ENCODE assay signal across 8 cellular contexts in the genomic region with DNA sequence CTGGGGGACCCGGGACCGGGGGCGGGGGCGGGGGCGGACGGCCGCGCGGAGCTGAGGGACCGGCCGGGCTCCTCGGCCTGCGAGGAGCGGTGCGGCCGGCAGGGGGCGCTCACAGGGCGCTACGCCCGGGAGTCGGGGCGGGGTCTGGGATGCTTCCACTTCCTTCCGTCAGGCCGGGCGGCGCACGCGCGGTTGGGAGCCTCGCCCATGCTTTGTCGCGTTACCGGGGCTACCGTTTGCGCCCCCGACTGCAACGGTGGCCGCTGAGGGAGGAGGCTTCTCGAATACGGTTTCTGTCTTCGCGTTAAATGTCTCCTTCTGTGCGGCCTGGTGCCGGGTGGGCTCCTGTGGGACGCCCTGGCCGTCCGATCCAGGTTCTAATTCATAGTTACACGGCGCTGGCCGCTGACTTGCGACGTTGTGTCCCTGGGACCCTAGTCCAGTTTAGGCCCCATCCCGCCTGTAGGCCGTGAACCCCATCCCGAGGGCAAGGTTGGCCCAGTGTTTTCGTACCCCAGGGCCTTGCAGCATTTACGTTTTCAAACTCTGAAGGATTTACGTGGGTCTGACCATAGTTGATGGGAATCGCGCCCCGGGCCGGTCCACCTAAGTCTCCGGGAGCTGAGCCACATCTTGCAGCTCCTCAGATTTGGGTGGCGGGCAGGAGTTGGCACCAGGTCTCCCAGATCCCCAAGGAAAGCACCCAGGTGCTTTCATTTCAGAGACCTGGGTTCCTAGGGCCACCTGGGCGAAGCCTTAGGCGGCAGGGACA. TPM values are rescaled to one million over a fixed set of nuclear protein-coding genes. Genes with fewer than 3 reads are reported as not detected.
DNase-seq lines count a peak whose midpoint lies in the region; ATAC-seq, FAIRE-seq and TF ChIP-seq lines count a peak whose summit lies in the region.

No MANE protein-coding gene starts in this region.

- DNase-seq in A549 (ENCODE audit: low read depth in 1 of 2, low spot score in 1 of 2) = peak; percentile 70 to 89
- peak; percentile 90 for DNase-seq in NCI-H345 (lab: John Stamatoyannopoulos, UW)
- DNase-seq in activated CD4-positive, alpha-beta T cell treated with anti-CD3 and anti-CD28 coated beads for 1 hour = peak; percentile 84
- DNase-seq in cerebellar cortex (ENCODE audit: low spot score) = peak; percentile 71
- peak; percentile 63 for DNase-seq in kidney glomerular epithelial cell (lab: John Stamatoyannopoulos, UW)
- DNase-seq in stimulated activated CD4-positive, alpha-beta T cell treated with anti-CD3 and anti-CD28 coated beads, Interleukin-15, amount 100 ng/mL, for 24 hours = peak; percentile 89

- POLR2A ChIA-PET in A549 (lab: Yijun Ruan, JAX) = no interaction called here

- peaks cover 13% of the 10 kb centered on the region for H3K4me1 ChIP-seq in A549

- peak; percentile 78 for TF ChIP-seq CTCF in A549 (IDR thresholded peaks at IDR 0.05)

- FAIRE-seq in A549 (lab: Jason Lieb, UNC) = peak; percentile 86

- H3K4me3 ChIP-seq in A549 = peak overlapping the region; percentile 84

- H3K4me2 ChIP-seq in A549 = peak overlapping the region; percentile 88

- peak overlapping the region; percentile 94 for H3K27ac ChIP-seq in A549

- TF ChIP-seq POLR2A in A549 (IDR thresholded peaks at IDR 0.05; ENCODE audit: low read length) (peak; percentile 54), GM18526 (IDR thresholded peaks at IDR 0.05; ENCODE audit: extremely low read depth, insufficient read length) (peak; percentile 43)

- TF ChIP-seq RAD21 in A549 (conservative IDR thresholded peaks at IDR 0.05 in 1 of 2, IDR thresholded peaks at IDR 0.05 in 1 of 2) = peak in 1 of 2 experiments; percentile 29; a peak in 1 of 5 replicates

- CTCF ChIA-PET in A549 (lab: Yijun Ruan, JAX) = interaction anchor here (0.8 to 4.7 kb wide), 7 partner anchors 7 to 1028 kb away, joined by 3 to 35 read pairs (median 4); no protein-coding TSS in a partner anchor

- H3K9me3 ChIP-seq in A549 = no peaks in the 10 kb centered on the region

- peak; percentile 67 to 80 for ATAC-seq in A549
- peak; percentile 35 for ATAC-seq in HG03095 (IDR thresholded peaks at IDR 0.05; ENCODE audit: unreplicated experiment)

- TF ChIP-seq EP300 in A549 (IDR thresholded peaks at IDR 0.05) = no peak

- 0% methylated on average over 13 of the region's 66 CpGs for WGBS in A549 (ENCODE audit: missing lambda C conversion rate)

TF ChIP-seq in A549, 52 proteins besides CTCF, POLR2A, EP300 and RAD21:
- TF ChIP-seq RARB (CRISPR knock-in tag; IDR thresholded peaks at IDR 0.05) (no peak), SMC3 (IDR thresholded peaks at IDR 0.05) (peak; percentile 26; the same call in 1 of the 3 replicates), EHMT2 (IDR thresholded peaks at IDR 0.05; ENCODE audit: low read depth) (no peak), JUN (IDR thresholded peaks at IDR 0.05) (peak in 1 of 2 experiments; percentile 14; a peak in 1 of 5 replicates), ZSCAN20 (CRISPR knock-in tag; IDR thresholded peaks at IDR 0.05) (no peak), PHF8 (IDR thresholded peaks at IDR 0.05; ENCODE audit: borderline replicate concordance, low read depth) (peak; percentile 63), PBX3 (IDR thresholded peaks at IDR 0.05) (no peak), MYC (IDR thresholded peaks at IDR 0.05; ENCODE audit: borderline replicate concordance, low read length) (no peak), MAX (IDR thresholded peaks at IDR 0.05) (peak; percentile 41; the same call in 1 of the 2 replicates)

RNA-seq across cellular contexts. Expression of gene MSL3, which starts 0.5 kb away (rescaled TPM):
- polyA plus RNA-seq in A549 (2011; rRNA removed) (46.9 and 51.7 TPM in 2 replicates), A549 (2017; fragmentation: RNase III; extraction: RNeasy Plus Mini Kit Qiagen cat#74134 plus additional on column Dnase treatment) (32.3 to 36.4 TPM (median 32.4 TPM) in 3 replicates)
- polyA plus RNA-seq in A549 (2012; cell fraction: cytosol; rRNA removed) = 24.0 and 25.8 TPM in 2 replicates
- polyA plus RNA-seq in A549 (2012; cell fraction: nucleus; rRNA removed) = 49.9 and 70.1 TPM in 2 replicates
- polyA minus RNA-seq in A549 (2011; rRNA and poly(A)+ RNA removed) = 25.1 and 26.9 TPM in 2 replicates

Comparison
In these comparisons a context has a peak if more than half of its experiments do, and no peak if none do; other contexts are left out.
1. Peak in every context shown above with its lines: DNase-seq, ATAC-seq, H3K4me3 ChIP-seq and H3K27ac ChIP-seq.